Comparison of ENCODE assay signal across 13 cellular contexts in genomic region chr1:33008051-33008914, GRCh38. TPM values are rescaled to one million over a fixed set of nuclear protein-coding genes. Genes with fewer than 3 reads are reported as not detected.
DNase-seq lines count a peak whose midpoint lies in the region; ATAC-seq, FAIRE-seq and TF ChIP-seq lines count a peak whose summit lies in the region.
"Had no signal": no experiment of that assay in that cellular context is flagged by ENCODE, and none has a peak within 500 bp of the region (broad histone marks: within the 10 kb centered on the region; RNA-seq: fewer than 3 reads in every experiment).

No MANE protein-coding gene starts in this region.

- H3K36me3 ChIP-seq in keratinocyte (ENCODE audit: control insufficient read depth in 2 of 2, extremely low read depth in 1 of 2, insufficient read depth in 2 of 2, low read length in 2 of 2) (peaks cover 26 to 29% of the 10 kb centered on the region in 2 experiments), smooth muscle cell (ENCODE audit: low read depth) (no peaks in the 10 kb centered on the region)

- H3K4me2 ChIP-seq in keratinocyte (ENCODE audit: control insufficient read depth, extremely low read depth, insufficient read depth, low read depth, low read length) (no peak overlapping the region), smooth muscle cell (no peak overlapping the region)

- no peaks in the 10 kb centered on the region for H3K9me3 ChIP-seq in keratinocyte (ENCODE audit: control insufficient read depth, low read depth, low read length)
- H3K9me3 ChIP-seq in smooth muscle cell (replicated peaks; ENCODE audit: low read depth), result no peaks in the 10 kb centered on the region

- WGBS in smooth muscle cell (ENCODE audit: low lambda C conversion rate), result 60% methylated on average over 13 of the region's 13 CpGs

- H3K4me3 ChIP-seq in keratinocyte (ENCODE audit: control insufficient read depth in 2 of 3, extremely low read depth in 1 of 3, insufficient read depth in 2 of 3, low read depth in 1 of 3, low read length in 3 of 3) (no peak overlapping the region), smooth muscle cell (no peak overlapping the region)

- H3K79me2 ChIP-seq in keratinocyte (ENCODE audit: control insufficient read depth, insufficient read depth, low read length), result no peaks in the 10 kb centered on the region
- no peaks in the 10 kb centered on the region for H3K79me2 ChIP-seq in smooth muscle cell (ENCODE audit: low read depth)

- peaks cover 21% of the 10 kb centered on the region for H3K4me1 Mint-ChIP-seq in activated T-helper 17 cell treated with anti-CD3 and anti-CD28 coated beads, Interleukin-2, amount 50 U/mL, for 72 hours
- peaks cover 10% of the 10 kb centered on the region for H3K4me1 Mint-ChIP-seq in activated T-cell treated with anti-CD3 and anti-CD28 coated beads, Interleukin-2, amount 50 U/mL, for 4 hours (ENCODE audit: low read depth)
- H3K4me1 Mint-ChIP-seq: activated B cell treated with CpG ODN at 0.5 μM for 24 hours had no signal

- peak overlapping the region; percentile 49 for H3K27ac Mint-ChIP-seq in activated T-helper 17 cell treated with anti-CD3 and anti-CD28 coated beads, Interleukin-2, amount 50 U/mL, for 72 hours
- H3K27ac Mint-ChIP-seq: activated B cell treated with CpG ODN at 0.5 μM for 24 hours had no signal

- H3F3A ChIP-seq in smooth muscle cell (ENCODE audit: low read depth), result peaks cover 9% of the 10 kb centered on the region

- H3K9me3 Mint-ChIP-seq in activated T-helper 17 cell treated with anti-CD3 and anti-CD28 coated beads, Interleukin-2, amount 50 U/mL, for 72 hours, result no peaks in the 10 kb centered on the region
- H3K9me3 Mint-ChIP-seq in activated T-cell treated with anti-CD3 and anti-CD28 coated beads, Interleukin-2, amount 50 U/mL, for 4 hours, result no peaks in the 10 kb centered on the region
- H3K9me3 Mint-ChIP-seq: activated B cell treated with CpG ODN at 0.5 μM for 24 hours had no signal

- no peak overlapping the region for H3K9ac ChIP-seq in keratinocyte (ENCODE audit: control insufficient read depth, extremely low read depth, insufficient read depth, low read length)
- H3K9ac ChIP-seq in smooth muscle cell (ENCODE audit: low read depth), result no peak overlapping the region

- H4K20me1 ChIP-seq in keratinocyte (ENCODE audit: control insufficient read depth, extremely low read depth, insufficient read depth, low read length) (no peaks in the 10 kb centered on the region), smooth muscle cell (ENCODE audit: low read depth) (no peaks in the 10 kb centered on the region)

- no peak for FAIRE-seq in keratinocyte (lab: Jason Lieb, UNC)

- DNase-seq in SIG-M5 treated with dmso at 0.1 percent for 504 hours (lab: John Stamatoyannopoulos, UW; ENCODE audit: unreplicated experiment) (peak; percentile 58), SIG-M5 (lab: John Stamatoyannopoulos, UW) (no peak), keratinocyte (ENCODE audit: low read depth, low spot score) (no peak), smooth muscle cell (lab: John Stamatoyannopoulos, UW; ENCODE audit: unreplicated experiment) (no peak), NCI-H748 (lab: John Stamatoyannopoulos, UW; ENCODE audit: unreplicated experiment) (no peak)
- DNase-seq in activated T-cell treated with anti-CD3 and anti-CD28 coated beads, Interleukin-2, amount 50 U/mL, for 4 hours, result no peak
- DNase-seq: activated B cell treated with CpG ODN at 0.5 μM for 24 hours; activated naive CD4-positive, alpha-beta T cell; dermis blood vessel endothelial cell; NCI-H2081 treated with DMSO at 0.1 percent for 48 hours; RPMI8226 had no signal

- dilution Hi-C loops in keratinocyte (cut with MboI; ENCODE audit: extremely low pct_ligation_motif_present, low sequenced_read_pairs), result no loop called here

- TF ChIP-seq CTCF in keratinocyte (optimal IDR thresholded peaks at IDR 0.05 in 1 of 3, IDR thresholded peaks at IDR 0.05 in 1 of 3, conservative IDR thresholded peaks at IDR 0.05 in 1 of 3; ENCODE audit: extremely low read depth in 1 of 3, insufficient read depth in 2 of 3, low read length in 3 of 3) (no peak), smooth muscle cell (IDR thresholded peaks at IDR 0.05; ENCODE audit: borderline replicate concordance, insufficient read depth, poor library complexity, severe bottlenecking) (no peak)

- H3K4me1 ChIP-seq in keratinocyte (ENCODE audit: control insufficient read depth, extremely low read depth, insufficient read depth, low read length) (peaks cover 40% of the 10 kb centered on the region), smooth muscle cell (ENCODE audit: low read depth) (peaks cover 16% of the 10 kb centered on the region)

- peak overlapping the region; percentile 55 for H3K27ac ChIP-seq in keratinocyte (ENCODE audit: control insufficient read depth, insufficient read depth, low read length)
- peak overlapping the region; percentile 55 for H3K27ac ChIP-seq in smooth muscle cell (ENCODE audit: low read depth)

- H3K27me3 Mint-ChIP-seq in activated T-helper 17 cell treated with anti-CD3 and anti-CD28 coated beads, Interleukin-2, amount 50 U/mL, for 72 hours, result no peaks in the 10 kb centered on the region
- no peaks in the 10 kb centered on the region for H3K27me3 Mint-ChIP-seq in activated T-cell treated with anti-CD3 and anti-CD28 coated beads, Interleukin-2, amount 50 U/mL, for 4 hours (ENCODE audit: low read depth)
- H3K27me3 Mint-ChIP-seq: activated B cell treated with CpG ODN at 0.5 μM for 24 hours had no signal

- H3K27me3 ChIP-seq in keratinocyte (ENCODE audit: control insufficient read depth, extremely low read depth, insufficient read depth, low read length) (no peaks in the 10 kb centered on the region), smooth muscle cell (ENCODE audit: low read depth) (no peaks in the 10 kb centered on the region)

- peaks cover 100% of the 10 kb centered on the region for H3K36me3 Mint-ChIP-seq in activated T-helper 17 cell treated with anti-CD3 and anti-CD28 coated beads, Interleukin-2, amount 50 U/mL, for 72 hours (ENCODE audit: low read depth)
- H3K36me3 Mint-ChIP-seq in activated T-cell treated with anti-CD3 and anti-CD28 coated beads, Interleukin-2, amount 50 U/mL, for 4 hours (ENCODE audit: insufficient read depth), result peaks cover 55% of the 10 kb centered on the region

- ATAC-seq in activated T-helper 17 cell treated with anti-CD3 and anti-CD28 coated beads, Interleukin-2, amount 50 U/mL, for 72 hours (replicated peaks), result no peak
- no peak for ATAC-seq in activated T-cell treated with anti-CD3 and anti-CD28 coated beads, Interleukin-2, amount 50 U/mL, for 4 hours
- no peak for ATAC-seq in HG02763 (IDR thresholded peaks at IDR 0.05; ENCODE audit: unreplicated experiment)

- peaks cover 2% of the 10 kb centered on the region for H3K9me1 ChIP-seq in keratinocyte (ENCODE audit: control insufficient read depth, extremely low read depth, insufficient read depth, low read length)

- H2AFZ ChIP-seq in keratinocyte (ENCODE audit: control insufficient read depth, low read length) (no peak overlapping the region), smooth muscle cell (ENCODE audit: low read depth) (no peak overlapping the region)

- H3K4me3 Mint-ChIP-seq in activated T-helper 17 cell treated with anti-CD3 and anti-CD28 coated beads, Interleukin-2, amount 50 U/mL, for 72 hours, result no peak overlapping the region
- no peak overlapping the region for H3K4me3 Mint-ChIP-seq in activated T-cell treated with anti-CD3 and anti-CD28 coated beads, Interleukin-2, amount 50 U/mL, for 4 hours
- H3K4me3 Mint-ChIP-seq: activated B cell treated with CpG ODN at 0.5 μM for 24 hours had no signal

RNA-seq across cellular contexts. Expression of gene AK2, which starts 28.4 kb away (rescaled TPM):
- 100 to 1,000 TPM; 304 to 372 TPM for total RNA-seq in activated T-helper 17 cell treated with anti-CD3 and anti-CD28 coated beads, Interleukin-2, amount 50 U/mL, for 72 hours
- polyA plus RNA-seq in keratinocyte (193 to 258 TPM (median 256 TPM) in 3 replicates), smooth muscle cell (121 and 142 TPM in 2 replicates)
- polyA plus RNA-seq in keratinocyte (2011; ENCODE audit: low read depth), result 68.5 TPM
- 240 and 263 TPM in 2 replicates for polyA plus RNA-seq in keratinocyte (2011; cell fraction: cytosol; rRNA removed)
- polyA plus RNA-seq in keratinocyte (2011; cell fraction: nucleus; rRNA removed), result 231 and 290 TPM in 2 replicates
- polyA plus RNA-seq in keratinocyte (2012; ENCODE audit: low replicate concordance), result 163 and 201 TPM in 2 replicates
- 43.8 to 97.5 TPM (median 91.4 TPM) in 3 replicates for polyA minus RNA-seq in keratinocyte
- 123 TPM for polyA minus RNA-seq in keratinocyte (2011; cell fraction: cytosol; rRNA and poly(A)+ RNA removed)
- polyA minus RNA-seq in keratinocyte (2011; cell fraction: nucleus; rRNA and poly(A)+ RNA removed), result 36.0 and 67.2 TPM in 2 replicates
- 89.8 and 132 TPM in 2 replicates for total RNA-seq in smooth muscle cell
- total RNA-seq in activated T-cell treated with anti-CD3 and anti-CD28 coated beads, Interleukin-2, amount 50 U/mL, for 4 hours, result 100 to 1,000 TPM; 320 to 346 (median 334) TPM

RNA-seq across cellular contexts. Expression of gene RNF19B, which starts 43.7 kb away (rescaled TPM):
- total RNA-seq in activated T-helper 17 cell treated with anti-CD3 and anti-CD28 coated beads, Interleukin-2, amount 50 U/mL, for 72 hours, result 10 to 100 TPM; 32.2 to 65.6 TPM
- 31.8 to 48.3 TPM (median 33.5 TPM) in 3 replicates for polyA plus RNA-seq in keratinocyte
- polyA plus RNA-seq in keratinocyte (2011; ENCODE audit: low read depth), result 18.9 TPM
- polyA plus RNA-seq in keratinocyte (2011; cell fraction: cytosol; rRNA removed), result 31.1 and 31.5 TPM in 2 replicates
- 26.6 and 29.0 TPM in 2 replicates for polyA plus RNA-seq in keratinocyte (2011; cell fraction: nucleus; rRNA removed)
- 31.3 and 36.7 TPM in 2 replicates for polyA plus RNA-seq in keratinocyte (2012; ENCODE audit: low replicate concordance)
- 31.8 to 54.8 TPM (median 49.1 TPM) in 3 replicates for polyA minus RNA-seq in keratinocyte
- 45.1 TPM for polyA minus RNA-seq in keratinocyte (2011; cell fraction: cytosol; rRNA and poly(A)+ RNA removed)
- 20.4 and 24.8 TPM in 2 replicates for polyA minus RNA-seq in keratinocyte (2011; cell fraction: nucleus; rRNA and poly(A)+ RNA removed)
- 11.2 and 13.5 TPM in 2 replicates for total RNA-seq in smooth muscle cell
- polyA plus RNA-seq in smooth muscle cell, result 12.3 and 13.8 TPM in 2 replicates
- 10 to 100 TPM; 21.4 to 32.9 (median 23.9) TPM for total RNA-seq in activated T-cell treated with anti-CD3 and anti-CD28 coated beads, Interleukin-2, amount 50 U/mL, for 4 hours
